ENCODE assay signal across 7 cellular contexts in genomic region chr1:27402349-27402754, GRCh38. TPM values are rescaled to one million over a fixed set of nuclear protein-coding genes. Genes with fewer than 3 reads are reported as not detected.
DNase-seq lines count a peak whose midpoint lies in the region; TF ChIP-seq lines count a peak whose summit lies in the region.

No MANE protein-coding gene starts in this region.

- CTCF ChIA-PET in GM10248 (lab: Yijun Ruan, JAX), result interaction anchor here (0.9 to 14.3 kb wide), 17 partner anchors 7 to 260 kb away, joined by 3 to 324 read pairs (median 4); partner anchors contain the start of genes MAP3K6 and WASF2

- intact Hi-C loops in dorsolateral prefrontal cortex (cut with DNase I), result no loop called here

- peak overlapping the region; percentile 0 to 87 (median 72) for H3K27ac ChIP-seq in dorsolateral prefrontal cortex
- peak overlapping the region; percentile 89 for H3K27ac ChIP-seq in thymus (ENCODE audit: low read depth)

- H3K36me3 ChIP-seq in thymus (ENCODE audit: control insufficient read depth, insufficient read depth), result peaks cover 13% of the 10 kb centered on the region

- no peaks in the 10 kb centered on the region for H3K9me3 ChIP-seq in thymus (ENCODE audit: control insufficient read depth)

- H3K4me1 ChIP-seq in thymus (ENCODE audit: control insufficient read depth, insufficient read depth, low read length), result peaks cover 22% of the 10 kb centered on the region

- no peak for DNase-seq in GM10248 (ENCODE audit: extremely low spot score)
- peak; percentile 73 for DNase-seq in MV-4-11 (lab: John Stamatoyannopoulos, UW)
- peak in 8 of 10 donors; percentile 27 to 73 (median 66) for DNase-seq in dorsolateral prefrontal cortex
- DNase-seq in lung microvascular endothelial cell (ENCODE audit: low read depth in 2 of 2), result peak; percentile 77 to 78
- DNase-seq in NCI-H1436 treated with DMSO at 0.1 percent for 48 hours (lab: John Stamatoyannopoulos, UW), result no peak
- no peak for DNase-seq in NCI-H2107 (lab: John Stamatoyannopoulos, UW)

- H3K27me3 ChIP-seq in dorsolateral prefrontal cortex, result no peaks in the 10 kb centered on the region
- H3K27me3 ChIP-seq in thymus (ENCODE audit: control insufficient read depth, insufficient read depth), result no peaks in the 10 kb centered on the region

- POLR2A ChIA-PET in GM10248 (lab: Yijun Ruan, JAX), result no interaction called here

- WGBS in thymus, result 64% methylated on average over 8 of the region's 8 CpGs

- H3K4me3 ChIP-seq in dorsolateral prefrontal cortex, result no peak overlapping the region
- H3K4me3 ChIP-seq in thymus (ENCODE audit: low read length), result no peak overlapping the region

- TF ChIP-seq CTCF in GM10248 (IDR thresholded peaks at IDR 0.05; ENCODE audit: control extremely low read depth, extremely low read depth, low read depth, missing control alignments) (peak; percentile 44), dorsolateral prefrontal cortex (IDR thresholded peaks at IDR 0.05 in 54 of 56, conservative IDR thresholded peaks at IDR 0.05 in 2 of 56; ENCODE audit: low read depth in 1 of 56, partially characterized antibody in 56 of 56) (peak in 55 of 56 donors; percentile 23 to 73 (median 58))

RNA-seq across cellular contexts. Expression of gene GPR3, which starts 9.9 kb away (rescaled TPM):
- total RNA-seq in dorsolateral prefrontal cortex, result 10 to 100 TPM in 1 of 120 experiments, 1 to 10 TPM in 106, under 1 TPM in 13; 0.29 to 10.1 (median 2.2) TPM
- under 0.01 and 0.22 TPM in 2 replicates for total RNA-seq in lung microvascular endothelial cell
- 0.37 TPM for polyA plus RNA-seq in thymus

RNA-seq across cellular contexts. Expression of gene CD164L2, which starts 19.2 kb away (rescaled TPM):
- total RNA-seq in dorsolateral prefrontal cortex (1 to 10 TPM in 5 of 120 experiments, under 1 TPM in 30, not detected in 85; 0.24 to 1.6 (median 0.59) TPM), lung microvascular endothelial cell (not detected in 2 replicates)
- polyA plus RNA-seq in thymus, result 2.4 TPM

RNA-seq across cellular contexts. Expression of gene FCN3, which starts 27.7 kb away (rescaled TPM):
- total RNA-seq in dorsolateral prefrontal cortex, result 1 to 10 TPM in 17 of 120 experiments, under 1 TPM in 38, not detected in 65; 0.38 to 2.3 (median 0.74) TPM
- total RNA-seq in lung microvascular endothelial cell, result not detected in 2 replicates
- polyA plus RNA-seq in thymus, result 10.7 TPM

RNA-seq across cellular contexts. Expression of gene MAP3K6, which starts 35.6 kb away (rescaled TPM):
- total RNA-seq in dorsolateral prefrontal cortex (10 to 100 TPM in 116 of 120 experiments, 1 to 10 TPM in 4; 8.7 to 37.4 (median 18.7) TPM), lung microvascular endothelial cell (2.0 and 3.9 TPM in 2 replicates)
- 45.0 TPM for polyA plus RNA-seq in thymus

Comparison
In these comparisons a context has a peak if more than half of its experiments do, and no peak if none do; other contexts are left out.
1. DNase-seq: peak in MV-4-11 (single experiment), dorsolateral prefrontal cortex (8 of 10) and lung microvascular endothelial cell (2 of 2); none in GM10248 (single experiment), NCI-H1436 treated with DMSO at 0.1 percent for 48 hours (single experiment) and NCI-H2107 (single experiment).